9 cellular contexts compared by ENCODE assay signal in genomic region chr7:30347226-30348082, GRCh38.
DNase-seq lines count a peak whose midpoint lies in the region; ATAC-seq and TF ChIP-seq lines count a peak whose summit lies in the region.
"Had no signal": no experiment of that assay in that cellular context is flagged by ENCODE, and none has a peak within 500 bp of the region (broad histone marks: within the 10 kb centered on the region; RNA-seq: fewer than 3 reads in every experiment).

No MANE protein-coding gene starts in this region.

- no peak for DNase-seq in CD14-positive monocyte (ENCODE audit: low spot score)
- DNase-seq in NB4 (ENCODE audit: low read depth): peak; percentile 24
- no peak for DNase-seq in esophagus squamous epithelium (lab: John Stamatoyannopoulos, UW)
- DNase-seq in NCI-H2081 (lab: John Stamatoyannopoulos, UW): no peak
- DNase-seq in GM03348 (ENCODE audit: low spot score): no peak
- DNase-seq in foreskin melanocyte: no peak
- DNase-seq in ovary: no peak
- DNase-seq: cortex of kidney had no signal

- peaks cover 70% of the 10 kb centered on the region for H3K4me1 Mint-ChIP-seq in CD14-positive monocyte

- H3K36me3 ChIP-seq in esophagus squamous epithelium (no peaks in the 10 kb centered on the region), ovary (no peaks in the 10 kb centered on the region)

- peak overlapping the region in 3 of 4 donors; percentile 12 to 71 (median 70) for H3K27ac ChIP-seq in esophagus squamous epithelium
- no peak overlapping the region for H3K27ac ChIP-seq in ovary

- H3K4me3 ChIP-seq in NB4 (ENCODE audit: low read depth, low read length) (peak overlapping the region; percentile 19), esophagus squamous epithelium (no peak overlapping the region), ovary (no peak overlapping the region)

- H3K9me3 Mint-ChIP-seq in CD14-positive monocyte: peaks cover 0 to 3% (median 0%) of the 10 kb centered on the region in 7 donors

- WGBS in esophagus squamous epithelium, 2 donors: 69 to 89% methylated on average over 2 of the region's 2 CpGs
- WGBS in ovary, 3 donors: 92 to 96% (median 93%) methylated on average over 2 of the region's 2 CpGs

- H3K4me3 Mint-ChIP-seq in CD14-positive monocyte: peak overlapping the region in 1 of 2 donors; percentile 55

- peak overlapping the region; percentile 83 to 93 (median 90) for H3K27ac Mint-ChIP-seq in CD14-positive monocyte

- TF ChIP-seq CTCF in CD14-positive monocyte (IDR thresholded peaks at IDR 0.05) (no peak), NB4 (IDR thresholded peaks at IDR 0.05; ENCODE audit: low read depth, low read length) (no peak), esophagus squamous epithelium (IDR thresholded peaks at IDR 0.05) (no peak), ovary (IDR thresholded peaks at IDR 0.05) (no peak)

- H3K4me1 ChIP-seq in esophagus squamous epithelium (peaks cover 5 to 68% (median 14%) of the 10 kb centered on the region in 3 donors), ovary (ENCODE audit: insufficient read depth) (no peaks in the 10 kb centered on the region)

- TF ChIP-seq EP300 in ovary (IDR thresholded peaks at IDR 0.05): no peak

- no peaks in the 10 kb centered on the region for H3K27me3 Mint-ChIP-seq in CD14-positive monocyte (ENCODE audit: low read depth in 3 of 3)

- H3K9me3 ChIP-seq in esophagus squamous epithelium (no peaks in the 10 kb centered on the region), ovary (no peaks in the 10 kb centered on the region)

- H3K36me3 Mint-ChIP-seq in CD14-positive monocyte: peaks cover 0 to 3% of the 10 kb centered on the region in 2 donors

- TF ChIP-seq POLR2A in NB4 (IDR thresholded peaks at IDR 0.05; ENCODE audit: extremely low read depth, insufficient read length) (no peak), esophagus squamous epithelium (IDR thresholded peaks at IDR 0.05) (no peak), ovary (IDR thresholded peaks at IDR 0.05) (no peak)

- peak; percentile 11 for ATAC-seq in GM21528 (IDR thresholded peaks at IDR 0.05; ENCODE audit: low FRiP score, unreplicated experiment)

- no peaks in the 10 kb centered on the region for H3K27me3 ChIP-seq in esophagus squamous epithelium
- no peaks in the 10 kb centered on the region for H3K27me3 ChIP-seq in ovary

- intact Hi-C loops in CD14-positive monocyte (cut with micrococcal nuclease) (loop anchor here (2.0 to 10.0 kb wide), 4 partner anchors 63 to 183 kb away; partner anchors contain the start of gene ZNRF2 (in 1 of the 2)), esophagus squamous epithelium (cut with DNase I) (no loop called here), ovary (cut with DNase I) (no loop called here)

Comparison
In these comparisons a context has a peak if more than half of its experiments do, and no peak if none do; other contexts are left out.
1. H3K27ac ChIP-seq: peak in esophagus squamous epithelium (3 of 4); none in ovary (0 of 2).
2. intact Hi-C loops: an anchor here in CD14-positive monocyte (2.0 to 10.0 kb wide); none called in esophagus squamous epithelium and ovary.